Comparison of ENCODE assay signal across 10 cellular contexts in genomic region chr1:48013270-48013669, GRCh38. TPM values are rescaled to one million over a fixed set of nuclear protein-coding genes. Genes with fewer than 3 reads are reported as not detected.
"Had no signal": no experiment of that assay in that cellular context is flagged by ENCODE, and none has a peak within 500 bp of the region (broad histone marks: within the 10 kb centered on the region; RNA-seq: fewer than 3 reads in every experiment).

No MANE protein-coding gene starts in this region.

- DNase-seq: GM23248, GOT3, H7, HFFc6 had no signal

- H3K9ac ChIP-seq: GM23248 had no signal

- H3K36me3 Mint-ChIP-seq: IgD-negative memory B cell had no signal

- H3K9me3 Mint-ChIP-seq: IgD-negative memory B cell had no signal

- H3K36me3 ChIP-seq: HAP-1 had no signal

- H2AFZ ChIP-seq: GM23248 had no signal

- ATAC-seq: HCT116, HepG2 had no signal

- H3K27ac ChIP-seq: GM23248, HL-60 had no signal

- H3K27me3 Mint-ChIP-seq: IgD-negative memory B cell had no signal

- H3K4me3 ChIP-seq: GM23248, HAP-1 had no signal

- H3K9me3 ChIP-seq: HAP-1 had no signal

- H3K27ac Mint-ChIP-seq: HFFc6, IgD-negative memory B cell had no signal

- H3K4me1 Mint-ChIP-seq: IgD-negative memory B cell had no signal

- H3K4me1 ChIP-seq: HAP-1 had no signal

- H3K4me3 Mint-ChIP-seq: HFFc6, IgD-negative memory B cell had no signal

- FAIRE-seq: HepG2 had no signal

RNA-seq across cellular contexts. Expression of gene TRABD2B, which starts 16.1 kb away (rescaled TPM):
- total RNA-seq: GM23248, HepG2, HFFc6, HT1080 had no signal
- polyA plus RNA-seq: GM23248, IgD-negative memory B cell had no signal
